In the genomic region with DNA sequence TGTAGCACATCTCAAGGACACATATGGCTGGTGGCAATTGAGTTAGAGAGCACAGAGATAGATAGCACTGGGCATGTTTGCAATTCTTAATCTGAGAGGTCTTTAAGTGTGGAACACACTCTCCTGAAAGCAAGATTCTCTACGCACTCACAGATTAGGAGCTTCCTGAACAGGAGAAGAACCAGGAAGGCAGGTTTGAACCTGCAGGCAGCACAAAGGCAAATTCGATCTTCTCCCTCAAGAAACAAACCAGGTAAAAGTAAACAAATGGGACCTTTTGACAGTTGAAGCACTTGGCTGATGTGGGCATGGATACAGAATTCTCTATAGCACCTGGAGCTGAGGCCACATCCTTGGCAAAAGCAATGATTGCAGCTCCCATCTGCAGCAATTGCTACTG, we compare ENCODE assay signal across 20 cellular contexts. TPM values are rescaled to one million over a fixed set of nuclear protein-coding genes. Genes with fewer than 3 reads are reported as not detected.
DNase-seq lines count a peak whose midpoint lies in the region; ATAC-seq and TF ChIP-seq lines count a peak whose summit lies in the region.
"Had no signal": no experiment of that assay in that cellular context is flagged by ENCODE, and none has a peak within 500 bp of the region (broad histone marks: within the 10 kb centered on the region; RNA-seq: fewer than 3 reads in every experiment).

No MANE protein-coding gene starts in this region.

- H3K36me3 ChIP-seq in esophagus squamous epithelium: peaks cover 0 to 20% (median 3%) of the 10 kb centered on the region in 3 donors
- H3K36me3 ChIP-seq in heart right ventricle: peaks cover 0 to 5% (median 0%) of the 10 kb centered on the region in 9 donors
- H3K36me3 ChIP-seq: SJCRH30 had no signal

- WGBS in esophagus squamous epithelium, 2 donors: 32 to 39% methylated on average over 2 of the region's 2 CpGs
- WGBS in heart right ventricle, 2 donors: 89 to 94% methylated on average over 2 of the region's 2 CpGs

- TF ChIP-seq CTCF in esophagus squamous epithelium (IDR thresholded peaks at IDR 0.05): no peak
- no peak for TF ChIP-seq CTCF in heart right ventricle (IDR thresholded peaks at IDR 0.05)

- no peak overlapping the region for H3K4me3 ChIP-seq in esophagus squamous epithelium
- H3K4me3 ChIP-seq in heart right ventricle: no peak overlapping the region
- H3K4me3 ChIP-seq: A549, GM23338, PC-9, SJCRH30 had no signal

- DNase-seq in NCI-H2107 treated with DMSO at 0.1 percent for 48 hours (lab: John Stamatoyannopoulos, UW; ENCODE audit: unreplicated experiment) (peak; percentile 15), NCI-H2107 (lab: John Stamatoyannopoulos, UW) (no peak), NCI-H1105 treated with DMSO at 0.1 percent for 48 hours (lab: John Stamatoyannopoulos, UW) (peak; percentile 75), NCI-H526 treated with DMSO at 0.1 percent for 48 hours (lab: John Stamatoyannopoulos, UW) (peak; percentile 12), esophagus squamous epithelium (lab: John Stamatoyannopoulos, UW) (no peak), heart right ventricle (no peak), inferior parietal cortex (ENCODE audit: extremely low spot score) (no peak), NCI-H446 (lab: John Stamatoyannopoulos, UW) (no peak)
- DNase-seq: C1 segment of cervical spinal cord, GF-D8, KG1, NCI-H2081 treated with DMSO at 0.1 percent for 48 hours, NCI-H748 treated with DMSO at 0.1 percent for 48 hours, PC-9, SJCRH30, T-helper 2 cell had no signal

- no peak for ATAC-seq in heart right ventricle
- ATAC-seq: A549, GM23338, HepG2 had no signal

- H3K4me1 ChIP-seq in esophagus squamous epithelium (peaks cover 0 to 55% (median 7%) of the 10 kb centered on the region in 3 donors), heart right ventricle (peaks cover 0 to 6% (median 0%) of the 10 kb centered on the region in 9 donors)
- H3K4me1 ChIP-seq: A549, SJCRH30 had no signal

- no peak for TF ChIP-seq POLR2A in esophagus squamous epithelium (IDR thresholded peaks at IDR 0.05)

- no peaks in the 10 kb centered on the region for H3K9me3 ChIP-seq in esophagus squamous epithelium
- peaks cover 0 to 4% (median 0%) of the 10 kb centered on the region in 11 donors for H3K9me3 ChIP-seq in heart right ventricle
- H3K9me3 ChIP-seq: A549, SJCRH30 had no signal

- intact Hi-C loops in esophagus squamous epithelium (cut with DNase I) (no loop called here), heart right ventricle (cut with DNase I) (no loop called here)

- no peaks in the 10 kb centered on the region for H3K27me3 ChIP-seq in esophagus squamous epithelium
- no peaks in the 10 kb centered on the region for H3K27me3 ChIP-seq in heart right ventricle
- H3K27me3 ChIP-seq: SJCRH30 had no signal

- H3K27ac ChIP-seq in esophagus squamous epithelium (peak overlapping the region in 3 of 4 donors; percentile 50 to 56 (median 54)), heart right ventricle (no peak overlapping the region)
- H3K27ac ChIP-seq: A549, PC-9, SJCRH30 had no signal

RNA-seq across cellular contexts. Expression of gene HS3ST1, which starts 24.3 kb away (rescaled TPM):
- total RNA-seq in esophagus squamous epithelium (10 to 100 TPM in 2 of 4 donors, 1 to 10 TPM in 2; 4.8 to 27.0 (median 9.6) TPM), heart right ventricle (1 to 10 TPM in 6 of 10 donors, under 1 TPM in 4; 0.27 to 1.5 (median 1.1) TPM)
- 1 to 10 TPM in 1 of 2 donors, under 1 TPM in 1; 0.88 to 2.1 TPM for polyA plus RNA-seq in heart right ventricle
- total RNA-seq: Daoy, HepG2, SJCRH30 had no signal
- polyA plus RNA-seq: HepG2 had no signal

Comparison
In these comparisons a context has a peak if more than half of its experiments do, and no peak if none do; other contexts are left out.
1. DNase-seq: peak in NCI-H2107 treated with DMSO at 0.1 percent for 48 hours (single experiment), NCI-H1105 treated with DMSO at 0.1 percent for 48 hours (single experiment) and NCI-H526 treated with DMSO at 0.1 percent for 48 hours (single experiment); none in NCI-H2107 (single experiment), esophagus squamous epithelium (single experiment), heart right ventricle (0 of 2), inferior parietal cortex (single experiment) and NCI-H446 (0 of 2).
2. H3K27ac ChIP-seq: peak in esophagus squamous epithelium (3 of 4); none in heart right ventricle (0 of 10).